In genomic region chr13:95603887-95604533, GRCh38 we compare ENCODE assay signal across 8 cellular contexts. TPM values are rescaled to one million over a fixed set of nuclear protein-coding genes. Genes with fewer than 3 reads are reported as not detected.
A peak's percentile ranks its signal among the peaks of the same experiment; 100 is the strongest.
DNase-seq lines count a peak whose midpoint lies in the region; ATAC-seq and TF ChIP-seq lines count a peak whose summit lies in the region.
"Had no signal": no experiment of that assay in that cellular context is flagged by ENCODE, and none has a peak within 500 bp of the region (broad histone marks: within the 10 kb centered on the region; RNA-seq: fewer than 3 reads in every experiment).

No MANE protein-coding gene starts in this region.

- peak; percentile 93 for ATAC-seq in RWPE2 (ENCODE audit: low read depth)
- ATAC-seq in HG03354 (IDR thresholded peaks at IDR 0.05; ENCODE audit: poor library complexity, severe bottlenecking, unreplicated experiment) = no peak
- ATAC-seq: naive thymus-derived CD4-positive, alpha-beta T cell had no signal

- H3K27me3 Mint-ChIP-seq in osteocyte (ENCODE audit: unreplicated experiment) = no peaks in the 10 kb centered on the region

- peaks cover 22% of the 10 kb centered on the region for H3K4me1 Mint-ChIP-seq in osteocyte (ENCODE audit: unreplicated experiment)
- H3K4me1 Mint-ChIP-seq: naive thymus-derived CD4-positive, alpha-beta T cell had no signal

- H3K27me3 ChIP-seq in RWPE2 (ENCODE audit: insufficient read depth, poor library complexity, severe bottlenecking) (no peaks in the 10 kb centered on the region), skeletal muscle satellite cell (ENCODE audit: control insufficient read depth, insufficient read depth, low read length) (no peaks in the 10 kb centered on the region)

- no peak overlapping the region for H3K4me3 Mint-ChIP-seq in osteocyte (ENCODE audit: unreplicated experiment)
- H3K4me3 Mint-ChIP-seq: naive thymus-derived CD4-positive, alpha-beta T cell had no signal

- H3K9me3 ChIP-seq in RWPE2 (ENCODE audit: severe bottlenecking) (no peaks in the 10 kb centered on the region), skeletal muscle satellite cell (replicated peaks; ENCODE audit: low read length) (no peaks in the 10 kb centered on the region)

- no peak overlapping the region for H3K27ac Mint-ChIP-seq in osteocyte (ENCODE audit: unreplicated experiment)
- H3K27ac Mint-ChIP-seq: naive thymus-derived CD4-positive, alpha-beta T cell had no signal

- DNase-seq in LHCN-M2 (ENCODE audit: low read depth) (peak; percentile 42), RWPE2 (ENCODE audit: low spot score) (peak; percentile 74), fibroblast of mammary gland (ENCODE audit: low read depth) (peak; percentile 59), AG08396 (ENCODE audit: low spot score) (no peak), osteocyte (ENCODE audit: extremely low spot score, unreplicated experiment) (no peak)
- DNase-seq: naive thymus-derived CD4-positive, alpha-beta T cell had no signal

- H3K4me3 ChIP-seq in RWPE2 (ENCODE audit: severe bottlenecking) = no peak overlapping the region
- H3K4me3 ChIP-seq in fibroblast of mammary gland (ENCODE audit: control insufficient read depth, low read depth, low read length) = no peak overlapping the region
- H3K4me3 ChIP-seq in skeletal muscle satellite cell (ENCODE audit: low read length) = peak overlapping the region; percentile 44

- H3K36me3 ChIP-seq in RWPE2 (ENCODE audit: low read depth) (peaks cover 46% of the 10 kb centered on the region), skeletal muscle satellite cell (ENCODE audit: insufficient read depth, low read length) (peaks cover 36% of the 10 kb centered on the region)

- H3K9ac ChIP-seq in skeletal muscle satellite cell (ENCODE audit: low read depth, low read length) = peak overlapping the region; percentile 53

- TF ChIP-seq CTCF in RWPE2 (IDR thresholded peaks at IDR 0.05; ENCODE audit: poor library complexity, severe bottlenecking) = no peak
- TF ChIP-seq CTCF in fibroblast of mammary gland (conservative IDR thresholded peaks at IDR 0.05; ENCODE audit: control insufficient read depth, insufficient read depth, low read depth, low read length) = no peak
- no peak for TF ChIP-seq CTCF in osteocyte (IDR thresholded peaks at IDR 0.05)

- peaks cover 18% of the 10 kb centered on the region for H3K4me1 ChIP-seq in RWPE2 (ENCODE audit: insufficient read depth, poor library complexity, severe bottlenecking)
- peaks cover 36% of the 10 kb centered on the region for H3K4me1 ChIP-seq in skeletal muscle satellite cell (ENCODE audit: control insufficient read depth, insufficient read depth, low read length)

- peaks cover 56% of the 10 kb centered on the region for H3K36me3 Mint-ChIP-seq in osteocyte (ENCODE audit: unreplicated experiment)
- H3K36me3 Mint-ChIP-seq: naive thymus-derived CD4-positive, alpha-beta T cell had no signal

- H3K4me2 ChIP-seq in skeletal muscle satellite cell (ENCODE audit: low read length) = peak overlapping the region; percentile 75

- peak overlapping the region; percentile 31 for H3K27ac ChIP-seq in RWPE2 (ENCODE audit: poor library complexity, severe bottlenecking)

- H3K9me3 Mint-ChIP-seq in osteocyte (ENCODE audit: unreplicated experiment) = no peaks in the 10 kb centered on the region
- H3K9me3 Mint-ChIP-seq: naive thymus-derived CD4-positive, alpha-beta T cell had no signal

RNA-seq across cellular contexts. Expression of gene DZIP1, which starts 40.5 kb away (rescaled TPM):
- total RNA-seq in LHCN-M2 (2014; rRNA removed) (33.7 and 34.9 TPM in 2 replicates), osteocyte (45.0 and 50.8 TPM in 2 replicates)
- 13.4 TPM for polyA plus RNA-seq in LHCN-M2 (2012)
- total RNA-seq in skeletal muscle satellite cell (2012; rRNA removed) = 21.4 and 28.4 TPM in 2 replicates
- total RNA-seq: naive thymus-derived CD4-positive, alpha-beta T cell had no signal
- polyA plus RNA-seq: naive thymus-derived CD4-positive, alpha-beta T cell had no signal

RNA-seq across cellular contexts. Expression of gene CLDN10, which starts 51.5 kb away (rescaled TPM):
- total RNA-seq in LHCN-M2 (2014; rRNA removed) (not detected in 2 replicates), osteocyte (not detected in 2 replicates)
- polyA plus RNA-seq in LHCN-M2 (2012) = not detected
- total RNA-seq in skeletal muscle satellite cell (2012; rRNA removed) = not detected in 2 replicates
- total RNA-seq: naive thymus-derived CD4-positive, alpha-beta T cell had no signal
- polyA plus RNA-seq: naive thymus-derived CD4-positive, alpha-beta T cell had no signal

Comparison
In these comparisons a context has a peak if more than half of its experiments do, and no peak if none do; other contexts are left out.
1. DNase-seq: peak in LHCN-M2 (single experiment), RWPE2 (single experiment) and fibroblast of mammary gland (single experiment); none in AG08396 (single experiment) and osteocyte (single experiment).